ENCODE assay signal across 16 cellular contexts in genomic region chr16:9489823-9490467, GRCh38.
DNase-seq lines count a peak whose midpoint lies in the region; ATAC-seq and TF ChIP-seq lines count a peak whose summit lies in the region.
"Had no signal": no experiment of that assay in that cellular context is flagged by ENCODE, and none has a peak within 500 bp of the region (broad histone marks: within the 10 kb centered on the region; RNA-seq: fewer than 3 reads in every experiment).

No MANE protein-coding gene starts in this region.

- no peaks in the 10 kb centered on the region for H3K36me3 Mint-ChIP-seq in CD8-positive, alpha-beta memory T cell
- H3K36me3 Mint-ChIP-seq: memory B cell had no signal

- H3K4me3 Mint-ChIP-seq in CD8-positive, alpha-beta memory T cell = no peak overlapping the region
- H3K4me3 Mint-ChIP-seq: effector memory CD8-positive, alpha-beta T cell; memory B cell; stimulated activated naive CD8-positive, alpha-beta T cell treated with anti-CD3 and anti-CD28 coated beads, Interleukin-15, Interleukin-2, amounts not matched to agents 100 ng/mL and 50 ng/mL, for 24 hours had no signal

- no peaks in the 10 kb centered on the region for H3K4me1 Mint-ChIP-seq in CD8-positive, alpha-beta memory T cell
- H3K4me1 Mint-ChIP-seq: memory B cell had no signal

- DNase-seq in Daoy (ENCODE audit: low read depth) (peak; percentile 45), ecto neural progenitor cell (ENCODE audit: low spot score) (peak; percentile 53), retinal pigment epithelial cell (ENCODE audit: low read depth) (peak; percentile 56), NCI-H524 (lab: John Stamatoyannopoulos, UW) (no peak), NCI-H774 (lab: John Stamatoyannopoulos, UW) (no peak)
- no peak for DNase-seq in CD8-positive, alpha-beta memory T cell
- DNase-seq: activated CD4-positive, alpha-beta T cell treated with anti-CD3 and anti-CD28 coated beads, Interleukin-2, amount 50 U/mL, for 4 hours; effector memory CD8-positive, alpha-beta T cell; MG63; right lobe of liver had no signal

- H3K27ac ChIP-seq in layer of hippocampus (ENCODE audit: low read depth, low read length) = peak overlapping the region; percentile 72
- H3K27ac ChIP-seq in CD8-positive, alpha-beta memory T cell (ENCODE audit: low read depth, low read length) = no peak overlapping the region
- H3K27ac ChIP-seq: BLaER1, right lobe of liver had no signal

- peaks cover 0 to 1% of the 10 kb centered on the region in 2 donors for H3K27me3 Mint-ChIP-seq in CD8-positive, alpha-beta memory T cell
- H3K27me3 Mint-ChIP-seq: effector memory CD8-positive, alpha-beta T cell; stimulated activated naive CD8-positive, alpha-beta T cell treated with anti-CD3 and anti-CD28 coated beads, Interleukin-15, Interleukin-2, amounts not matched to agents 100 ng/mL and 50 ng/mL, for 24 hours had no signal

- no peaks in the 10 kb centered on the region for H3K36me3 ChIP-seq in CD8-positive, alpha-beta memory T cell (ENCODE audit: insufficient read depth, low read length)
- H3K36me3 ChIP-seq: BLaER1, MG63, right lobe of liver had no signal

- no peaks in the 10 kb centered on the region for H3K9me3 ChIP-seq in CD8-positive, alpha-beta memory T cell (ENCODE audit: low read length)
- H3K9me3 ChIP-seq: MG63, right lobe of liver had no signal

- no peak overlapping the region for H3K4me3 ChIP-seq in retinal pigment epithelial cell (ENCODE audit: low read length)
- no peak overlapping the region for H3K4me3 ChIP-seq in CD8-positive, alpha-beta memory T cell (ENCODE audit: low read length)
- H3K4me3 ChIP-seq: BLaER1, MG63, right lobe of liver had no signal

- ATAC-seq in GM21526 (IDR thresholded peaks at IDR 0.05; ENCODE audit: low FRiP score, unreplicated experiment) = no peak
- ATAC-seq: effector memory CD8-positive, alpha-beta T cell; HCT116; right lobe of liver had no signal

- TF ChIP-seq CTCF in retinal pigment epithelial cell (conservative IDR thresholded peaks at IDR 0.05; ENCODE audit: low read depth, low read length) = no peak

- H3K4me1 ChIP-seq in CD8-positive, alpha-beta memory T cell (ENCODE audit: insufficient read depth, low read length) = no peaks in the 10 kb centered on the region
- H3K4me1 ChIP-seq: right lobe of liver had no signal

- peaks cover 0 to 2% (median 0%) of the 10 kb centered on the region in 5 donors for H3K9me3 Mint-ChIP-seq in CD8-positive, alpha-beta memory T cell

- POLR2A ChIA-PET in CD8-positive, alpha-beta memory T cell (lab: Charles Lee) = no interaction called here

- CTCF ChIA-PET in CD8-positive, alpha-beta memory T cell (lab: Charles Lee) = no interaction called here

- H3K27ac Mint-ChIP-seq in CD8-positive, alpha-beta memory T cell = no peak overlapping the region
- H3K27ac Mint-ChIP-seq: effector memory CD8-positive, alpha-beta T cell; memory B cell; stimulated activated naive CD8-positive, alpha-beta T cell treated with anti-CD3 and anti-CD28 coated beads, Interleukin-15, Interleukin-2, amounts not matched to agents 100 ng/mL and 50 ng/mL, for 24 hours had no signal

- H3K27me3 ChIP-seq in layer of hippocampus (ENCODE audit: control insufficient read depth, insufficient read depth, low read length) = no peaks in the 10 kb centered on the region
- peaks cover 4% of the 10 kb centered on the region for H3K27me3 ChIP-seq in CD8-positive, alpha-beta memory T cell (ENCODE audit: insufficient read depth, low read length, poor library complexity, severe bottlenecking)
- H3K27me3 ChIP-seq: BLaER1, MG63, right lobe of liver had no signal

Comparison
In these comparisons a context has a peak if more than half of its experiments do, and no peak if none do; other contexts are left out.
1. DNase-seq: peak in Daoy (single experiment), ecto neural progenitor cell (single experiment) and retinal pigment epithelial cell (single experiment); none in CD8-positive, alpha-beta memory T cell (0 of 5), NCI-H524 (0 of 2) and NCI-H774 (single experiment).